In the genomic region with DNA sequence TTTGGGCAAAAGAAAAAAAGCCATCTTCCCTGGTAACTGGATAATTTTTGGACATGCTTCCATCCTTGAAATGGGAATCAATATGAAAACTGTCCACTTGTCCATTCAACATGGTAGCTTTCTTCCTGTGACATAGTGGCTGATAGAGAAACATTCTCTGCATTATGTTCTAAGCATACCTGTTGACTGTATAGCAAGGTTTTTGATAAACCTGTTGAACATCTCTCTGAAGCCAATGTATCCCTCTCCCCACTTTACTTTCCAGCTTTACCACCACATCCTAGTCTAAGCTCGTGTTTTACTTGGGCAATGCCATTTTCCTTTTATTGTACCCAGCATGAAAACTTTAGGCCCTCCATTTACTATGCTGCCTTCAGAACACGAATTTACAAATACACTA, we compare ENCODE assay signal across 7 cellular contexts.
"Had no signal": no experiment of that assay in that cellular context is flagged by ENCODE, and none has a peak within 500 bp of the region (broad histone marks: within the 10 kb centered on the region; RNA-seq: fewer than 3 reads in every experiment).

No MANE protein-coding gene starts in this region.

- H3K27ac ChIP-seq: HL-60, KMS-11 had no signal

- H3K4me3 ChIP-seq: K562 had no signal

- ATAC-seq: HepG2, K562 had no signal

- H3K9ac ChIP-seq: KMS-11 had no signal

- H3K4me2 ChIP-seq: KMS-11 had no signal

- DNase-seq: IMR-90, KBM-7, KG1 had no signal
